Comparison of ENCODE assay signal across 27 cellular contexts in genomic region chr2:40002339-40002738, GRCh38.
"Had no signal": no experiment of that assay in that cellular context is flagged by ENCODE, and none has a peak within 500 bp of the region (broad histone marks: within the 10 kb centered on the region; RNA-seq: fewer than 3 reads in every experiment).

No MANE protein-coding gene starts in this region.

- H3K27ac ChIP-seq: colonic mucosa, epithelial cell of prostate, esophagus squamous epithelium, gastrocnemius medialis, heart right ventricle, left lung, lower lobe of right lung had no signal

- DNase-seq: colonic mucosa; cortex of kidney; effector CD8-positive, alpha-beta T cell; effector memory CD8-positive, alpha-beta T cell; endodermal cell; erythroblast; esophagus squamous epithelium; foreskin fibroblast; foreskin melanocyte; gastrocnemius medialis; glutamatergic neuron; head of caudate nucleus; heart right ventricle; hippocampal formation; left cardiac atrium; left lung; left ventricle myocardium superior; lower lobe of right lung; mesenchymal stem cell; mucosa of descending colon had no signal

- H3K27ac Mint-ChIP-seq: dendritic cell treated with granulocyte-macrophage colony-stimulating factor and Interleukin-4, amounts not matched to agents 40 ng/mL and 50 ng/mL, for 4 days; effector memory CD8-positive, alpha-beta T cell; endodermal cell; mesothelial cell of epicardium had no signal

- H3K4me3 Mint-ChIP-seq: dendritic cell treated with granulocyte-macrophage colony-stimulating factor and Interleukin-4, amounts not matched to agents 40 ng/mL and 50 ng/mL, for 4 days; effector memory CD8-positive, alpha-beta T cell; endodermal cell; mesothelial cell of epicardium had no signal

- H3K36me3 ChIP-seq: colonic mucosa, esophagus squamous epithelium, gastrocnemius medialis, heart right ventricle, left lung, lower lobe of right lung had no signal

- H3K27me3 Mint-ChIP-seq: dendritic cell treated with granulocyte-macrophage colony-stimulating factor and Interleukin-4, amounts not matched to agents 40 ng/mL and 50 ng/mL, for 4 days; effector memory CD8-positive, alpha-beta T cell had no signal

- FAIRE-seq: endometrium, islet of Langerhans, keratinocyte had no signal

- H3K9me3 ChIP-seq: colonic mucosa, esophagus squamous epithelium, gastrocnemius medialis, heart right ventricle, left lung, lower lobe of right lung, mucosa of descending colon had no signal

- ATAC-seq: effector memory CD8-positive, alpha-beta T cell; esophagus mucosa; gastrocnemius medialis; heart right ventricle; left cardiac atrium; left lung; left ventricle myocardium superior; lower lobe of right lung; mucosa of descending colon had no signal

- H3K4me3 ChIP-seq: colonic mucosa, esophagus squamous epithelium, gastrocnemius medialis, heart right ventricle, left lung, lower lobe of right lung, mucosa of descending colon had no signal

- H3K9me3 Mint-ChIP-seq: dendritic cell treated with granulocyte-macrophage colony-stimulating factor and Interleukin-4, amounts not matched to agents 40 ng/mL and 50 ng/mL, for 4 days; endodermal cell; mesothelial cell of epicardium had no signal

- H3K4me1 ChIP-seq: colonic mucosa, esophagus squamous epithelium, gastrocnemius medialis, left lung, lower lobe of right lung had no signal

- H3K36me3 Mint-ChIP-seq: mesothelial cell of epicardium had no signal

- H3K27me3 ChIP-seq: colonic mucosa, esophagus squamous epithelium, gastrocnemius medialis, heart right ventricle, left lung had no signal

- H3K4me1 Mint-ChIP-seq: endodermal cell, mesothelial cell of epicardium had no signal
